Comparison of ENCODE assay signal across 18 cellular contexts in the genomic region with DNA sequence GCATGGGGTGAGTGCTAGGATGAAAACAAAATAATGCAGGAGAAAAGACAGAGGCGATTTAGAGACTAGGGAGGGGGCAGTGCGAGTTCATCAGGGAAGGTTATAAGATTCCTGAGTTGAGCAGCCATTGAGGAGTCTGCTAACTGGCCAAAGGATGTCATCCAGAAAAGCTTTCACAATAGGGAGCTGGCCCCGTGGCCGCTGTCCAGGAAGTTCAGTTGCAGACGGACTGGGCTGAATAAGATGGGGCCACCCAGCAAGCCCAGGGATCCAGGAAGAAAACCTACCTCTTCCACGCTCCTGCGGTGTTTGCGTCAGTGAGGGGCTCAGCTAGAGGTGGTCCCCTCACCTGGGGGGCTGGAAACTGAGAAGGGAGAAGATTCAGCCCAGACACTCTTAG. TPM values are rescaled to one million over a fixed set of nuclear protein-coding genes. Genes with fewer than 3 reads are reported as not detected.
DNase-seq lines count a peak whose midpoint lies in the region; ATAC-seq and TF ChIP-seq lines count a peak whose summit lies in the region.
"Had no signal": no experiment of that assay in that cellular context is flagged by ENCODE, and none has a peak within 500 bp of the region (broad histone marks: within the 10 kb centered on the region; RNA-seq: fewer than 3 reads in every experiment).

No MANE protein-coding gene starts in this region.

- no peaks in the 10 kb centered on the region for H3K9me3 ChIP-seq in psoas muscle
- H3K9me3 ChIP-seq: BE2C, spleen, upper lobe of left lung had no signal

- no peaks in the 10 kb centered on the region for H3K4me1 ChIP-seq in psoas muscle

- DNase-seq in G401 (ENCODE audit: low spot score), result peak; percentile 4
- peak; percentile 32 for DNase-seq in M059J (ENCODE audit: low read depth)
- DNase-seq in fibroblast of mammary gland (ENCODE audit: low read depth), result peak; percentile 63
- peak; percentile 73 to 83 for DNase-seq in psoas muscle
- no peak for DNase-seq in epidermal melanocyte (ENCODE audit: insufficient read length, low spot score)
- DNase-seq: activated CD4-positive, alpha-beta T cell treated with anti-CD3 and anti-CD28 coated beads, Interleukin-2, amount 10 ng/mL, durations not matched to agents 24 days and 14 days; BE2C; NCI-H146; NCI-H69; SHP77; spleen; stimulated activated CD4-positive, alpha-beta T cell treated with anti-CD3 and anti-CD28 coated beads, Interleukin-4, amount 100 ng/mL, for 24 hours; upper lobe of left lung had no signal

- no peak overlapping the region for H3K27ac ChIP-seq in psoas muscle
- H3K27ac ChIP-seq: coronary artery, spleen, upper lobe of left lung had no signal

- WGBS in psoas muscle, 3 donors, result 45 to 52% (median 50%) methylated on average over 8 of the region's 8 CpGs

- ATAC-seq in psoas muscle, result peak in 1 of 4 donors; percentile 59
- ATAC-seq in GM18502 (IDR thresholded peaks at IDR 0.05; ENCODE audit: poor library complexity, unreplicated experiment), result no peak
- ATAC-seq in HG03565 (IDR thresholded peaks at IDR 0.05; ENCODE audit: unreplicated experiment), result no peak

- no peaks in the 10 kb centered on the region for H3K36me3 ChIP-seq in psoas muscle (ENCODE audit: insufficient read depth in 1 of 2, low read depth in 1 of 2)
- H3K36me3 ChIP-seq: BE2C, spleen, upper lobe of left lung had no signal

- intact Hi-C loops in psoas muscle (cut with DNase I), result loop anchor here in 1 of 2 donors (5.0 kb wide), 1 partner anchor 63 kb away; no protein-coding TSS in a partner anchor

- H3K27me3 ChIP-seq in psoas muscle (ENCODE audit: insufficient read depth in 3 of 3, low read length in 2 of 3), result peaks cover 0 to 34% (median 10%) of the 10 kb centered on the region in 3 donors
- H3K27me3 ChIP-seq: BE2C had no signal

- in situ Hi-C loops in G401 (cut with HindIII; ENCODE audit: low sequenced_read_pairs), result no loop called here

- TF ChIP-seq CTCF in fibroblast of mammary gland (conservative IDR thresholded peaks at IDR 0.05; ENCODE audit: control insufficient read depth, insufficient read depth, low read depth, low read length) (no peak), psoas muscle (IDR thresholded peaks at IDR 0.05) (no peak)

- H3K4me3 ChIP-seq in fibroblast of mammary gland (ENCODE audit: control insufficient read depth, low read depth, low read length), result no peak overlapping the region
- no peak overlapping the region for H3K4me3 ChIP-seq in psoas muscle
- H3K4me3 ChIP-seq: coronary artery, spleen, upper lobe of left lung had no signal

RNA-seq across cellular contexts. Expression of a gene that starts 4.0 kb away (rescaled TPM):
- total RNA-seq in G401 (2014; rRNA removed; shearing (Covaris generic)), result 0.06 TPM in 1 of 2 replicates, not detected in the other
- 0.15 TPM in 1 of 2 replicates, not detected in the other for total RNA-seq in M059J (2014; rRNA removed; shearing (Covaris generic))
- 1 to 10 TPM; 1.2 to 6.7 (median 3.3) TPM for total RNA-seq in psoas muscle
- 1 to 10 TPM in 2 of 3 donors, under 1 TPM in 1; 0.32 to 2.7 (median 2.4) TPM for polyA plus RNA-seq in psoas muscle
- total RNA-seq: activated CD4-positive, alpha-beta T cell treated with anti-CD3 and anti-CD28 coated beads, Interleukin-2, amount 10 ng/mL, durations not matched to agents 24 days and 14 days; endothelial cell of umbilical vein; liver; spleen had no signal
